24 cellular contexts compared by ENCODE assay signal in the genomic region with DNA sequence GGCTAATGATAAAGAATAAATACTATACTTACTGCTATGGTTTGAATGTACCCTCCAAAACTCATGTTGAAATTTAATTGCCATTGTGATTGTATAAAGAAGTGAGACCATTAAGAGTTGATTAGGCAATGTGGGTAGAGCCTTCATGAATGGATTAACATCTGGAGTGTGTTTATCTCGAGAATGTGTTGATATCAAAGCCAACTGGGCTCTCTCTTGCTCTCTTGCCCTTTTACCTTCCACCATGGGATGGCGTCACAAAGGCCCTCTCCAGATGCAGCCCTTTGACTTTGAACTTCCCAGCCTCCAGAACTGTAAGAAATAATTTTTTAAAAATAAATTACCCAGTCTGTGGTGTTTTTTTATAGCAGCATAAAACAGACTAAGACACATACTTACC.
"Had no signal": no experiment of that assay in that cellular context is flagged by ENCODE, and none has a peak within 500 bp of the region (broad histone marks: within the 10 kb centered on the region; RNA-seq: fewer than 3 reads in every experiment).

No MANE protein-coding gene starts in this region.

- ATAC-seq: activated CD8-positive, alpha-beta memory T cell treated with anti-CD3 and anti-CD28 coated beads, Interleukin-2, amount 10 ng/mL, durations not matched to agents 7 days and 5 days; activated naive CD4-positive, alpha-beta T cell treated with anti-CD3 and anti-CD28 coated beads, Interleukin-2, amount 50 U/mL, for 72 hours; activated naive CD8-positive, alpha-beta T cell treated with anti-CD3 and anti-CD28 coated beads, Interleukin-2, amount 50 U/mL, for 24 hours; HepG2; T-helper 17 cell; WTC11 had no signal

- H3K36me3 ChIP-seq: brain microvascular endothelial cell, cardiac muscle cell, Peyer's patch had no signal

- H3K4me3 ChIP-seq: cardiac muscle cell, Peyer's patch had no signal

- H3K27me3 ChIP-seq: brain microvascular endothelial cell, cardiac muscle cell, Peyer's patch had no signal

- DNase-seq: activated CD4-positive, alpha-beta T cell treated with anti-CD3 and anti-CD28 coated beads for 48 hours; activated CD4-positive, alpha-beta T cell treated with anti-CD3 and anti-CD28 coated beads, Interleukin-2, amount 50 U/mL, for 4 hours; activated CD4-positive, CD25-positive, alpha-beta regulatory T cell treated with anti-CD3 and anti-CD28 coated beads, Interleukin-2, amount 50 U/mL, for 72 hours; activated CD8-positive, alpha-beta memory T cell treated with anti-CD3 and anti-CD28 coated beads, Interleukin-2, amount 10 ng/mL, durations not matched to agents 7 days and 5 days; activated effector memory CD4-positive, alpha-beta T cell treated with anti-CD3 and anti-CD28 coated beads, Interleukin-2, amount 50 U/mL, for 16 hours; activated naive CD4-positive, alpha-beta T cell treated with Interleukin-2 at 50 U/mL for 16 hours; activated naive CD8-positive, alpha-beta T cell treated with anti-CD3 and anti-CD28 coated beads, Interleukin-2, amount 50 U/mL, for 24 hours; activated T-cell treated with anti-CD3 and anti-CD28 coated beads, Interleukin-2, amount 50 U/mL, for 24 hours; brain microvascular endothelial cell; cerebellar nuclear complex; NCI-H1436 treated with DMSO at 0.1 percent for 48 hours; NCI-H446 treated with DMSO at 0.1 percent for 48 hours; NCI-H524 treated with DMSO at 0.1 percent for 48 hours; NCI-H82; Peyer's patch; SHP77 treated with DMSO at 0.1 percent for 48 hours; T-helper 17 cell; T-helper 9 cell had no signal

- H3K9me3 ChIP-seq: Peyer's patch had no signal

- H3K4me1 ChIP-seq: Peyer's patch had no signal

- H3K27ac ChIP-seq: brain microvascular endothelial cell, cardiac muscle cell, KMS-11, Peyer's patch, RWPE1 had no signal
